ENCODE assay signal across 8 cellular contexts in genomic region chr9:136950656-136951030, GRCh38. TPM values are rescaled to one million over a fixed set of nuclear protein-coding genes. Genes with fewer than 3 reads are reported as not detected.
DNase-seq lines count a peak whose midpoint lies in the region; ATAC-seq and TF ChIP-seq lines count a peak whose summit lies in the region.

No MANE protein-coding gene starts in this region.

- no peaks in the 10 kb centered on the region for H3K9me3 ChIP-seq in cardiac muscle cell (ENCODE audit: low read depth)

- H3K4me3 ChIP-seq in GM12864 (ENCODE audit: low read depth, low read length), result peak overlapping the region; percentile 55; the same call in 1 of the 2 replicates
- peak overlapping the region; percentile 47 for H3K4me3 ChIP-seq in cardiac muscle cell

- TF ChIP-seq CTCF in GM12864 (IDR thresholded peaks at IDR 0.05; ENCODE audit: low read depth, low read length, missing control alignments) (no peak), cardiac muscle cell (IDR thresholded peaks at IDR 0.05; ENCODE audit: low read depth, low read length) (no peak)

- no peaks in the 10 kb centered on the region for H3K36me3 ChIP-seq in cardiac muscle cell

- H3K4me3 Mint-ChIP-seq in T-cell, result peak overlapping the region; percentile 72 to 81 (median 79)

- H3K9me3 Mint-ChIP-seq in T-cell, result no peaks in the 10 kb centered on the region

- CTCF ChIA-PET in T-cell (lab: Charles Lee), result interaction anchor here in 1 of 2 donors (0.9 kb wide), 1 partner anchor 81 kb away, joined by 4 read pairs; the partner anchor contains the start of gene FUT7

- peak overlapping the region; percentile 96 for H3K27ac ChIP-seq in cardiac muscle cell

- peaks cover 17% of the 10 kb centered on the region for H3K4me1 ChIP-seq in cardiac muscle cell (ENCODE audit: low read depth)

- ATAC-seq in T-cell (replicated peaks in 1 of 4), result no peak
- ATAC-seq in GM18861 (IDR thresholded peaks at IDR 0.05; ENCODE audit: unreplicated experiment), result no peak
- ATAC-seq in GM18505 (IDR thresholded peaks at IDR 0.05; ENCODE audit: unreplicated experiment), result no peak

- peak overlapping the region; percentile 85 to 93 for H3K27ac Mint-ChIP-seq in T-cell

- TF ChIP-seq POLR2A in GM18505 (IDR thresholded peaks at IDR 0.05; ENCODE audit: borderline replicate concordance, extremely low read depth, insufficient read depth, insufficient read length), result no peak

- H3K27me3 Mint-ChIP-seq in T-cell, result no peaks in the 10 kb centered on the region

- no peaks in the 10 kb centered on the region for H3K36me3 Mint-ChIP-seq in T-cell

- no peaks in the 10 kb centered on the region for H3K27me3 ChIP-seq in cardiac muscle cell

- POLR2A ChIA-PET in T-cell (lab: Charles Lee), result no interaction called here

- peaks cover 5 to 16% (median 6%) of the 10 kb centered on the region in 3 donors for H3K4me1 Mint-ChIP-seq in T-cell

- no peak for DNase-seq in GM12864 (ENCODE audit: low read depth)
- DNase-seq in T-cell, result peak in 1 of 34 experiments; percentile 2
- no peak for DNase-seq in cardiac muscle cell (ENCODE audit: low read depth in 1 of 2, low spot score in 1 of 2)
- DNase-seq in renal cortical epithelial cell (ENCODE audit: low read depth), result peak; percentile 18
- no peak for DNase-seq in GM19238 (ENCODE audit: insufficient read length, low spot score)
- DNase-seq in Kasumi-1 (lab: John Stamatoyannopoulos, UW), result no peak

RNA-seq across cellular contexts. Expression of gene LCN12, which starts 1.4 kb away (rescaled TPM):
- total RNA-seq in T-cell (1 to 10 TPM; 1.1 to 3.3 (median 2.2) TPM), cardiac muscle cell (5.0 and 11.4 TPM in 2 replicates), renal cortical epithelial cell (0.40 TPM in 1 of 2 replicates, not detected in the other)
- polyA plus RNA-seq in cardiac muscle cell, result 19.7 and 21.9 TPM in 2 replicates

RNA-seq across cellular contexts. Expression of gene C8G, which starts 5.6 kb away (rescaled TPM):
- total RNA-seq in T-cell, result 1 to 10 TPM; 1.7 to 3.8 (median 3.2) TPM
- 3.4 and 10.8 TPM in 2 replicates for total RNA-seq in cardiac muscle cell
- 1.2 and 4.4 TPM in 2 replicates for polyA plus RNA-seq in cardiac muscle cell
- total RNA-seq in renal cortical epithelial cell, result 0.10 and 1.7 TPM in 2 replicates

RNA-seq across cellular contexts. Expression of gene FBXW5, which starts 6.1 kb away (rescaled TPM):
- total RNA-seq in T-cell (100 to 1,000 TPM in 3 of 5 donors, 10 to 100 TPM in 2; 60.9 to 161 (median 145) TPM), cardiac muscle cell (188 and 194 TPM in 2 replicates), renal cortical epithelial cell (195 and 249 TPM in 2 replicates)
- polyA plus RNA-seq in cardiac muscle cell, result 117 and 119 TPM in 2 replicates

RNA-seq across cellular contexts. Expression of gene PTGDS, which starts 26.7 kb away (rescaled TPM):
- total RNA-seq in T-cell, result 10 to 100 TPM in 4 of 5 donors, 1 to 10 TPM in 1; 9.6 to 56.6 (median 26.4) TPM
- total RNA-seq in cardiac muscle cell, result 2.6 and 3.9 TPM in 2 replicates
- polyA plus RNA-seq in cardiac muscle cell, result 3.4 and 5.3 TPM in 2 replicates
- total RNA-seq in renal cortical epithelial cell, result 0.45 TPM in 1 of 2 replicates, not detected in the other

RNA-seq across cellular contexts. Expression of gene LCNL1, which starts 32.1 kb away (rescaled TPM):
- total RNA-seq in T-cell (1 to 10 TPM in 3 of 5 donors, under 1 TPM in 2; 0.29 to 2.2 (median 1.3) TPM), cardiac muscle cell (0.36 TPM in 1 of 2 replicates, not detected in the other), renal cortical epithelial cell (not detected in 2 replicates)
- not detected in 2 replicates for polyA plus RNA-seq in cardiac muscle cell
